ENCODE assay signal across 26 cellular contexts in the genomic region with DNA sequence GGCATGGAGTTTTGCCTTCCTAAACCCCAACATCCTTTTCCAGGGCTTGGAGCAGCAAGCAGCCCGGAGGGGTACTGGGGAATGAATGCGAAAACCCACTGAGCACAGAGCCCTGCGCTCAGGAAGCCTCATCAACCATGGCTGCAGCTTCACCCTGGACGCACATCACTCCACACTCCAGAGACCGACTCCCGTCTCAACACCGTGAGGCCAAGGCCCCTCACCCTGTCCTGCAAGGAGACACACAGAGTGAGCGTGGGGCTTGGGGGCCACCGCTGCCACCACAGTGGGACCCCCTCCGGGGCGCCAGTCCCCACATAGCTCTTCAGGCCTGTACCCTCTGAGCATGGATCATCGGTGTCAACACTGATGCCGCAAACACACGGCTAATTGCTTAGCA. TPM values are rescaled to one million over a fixed set of nuclear protein-coding genes. Genes with fewer than 3 reads are reported as not detected.
"Had no signal": no experiment of that assay in that cellular context is flagged by ENCODE, and none has a peak within 500 bp of the region (broad histone marks: within the 10 kb centered on the region; RNA-seq: fewer than 3 reads in every experiment).

No MANE protein-coding gene starts in this region.

- H3K9me3 Mint-ChIP-seq: activated B cell treated with CpG ODN at 0.5 μM for 24 hours; activated T-helper 1 cell treated with anti-CD3 and anti-CD28 coated beads, Interleukin-12 subunit alpha, Interleukin-12 subunit beta, Interleukin-2, Interleukin-4 antibody, amounts not matched to agents 30 ng/mL and 10 ng/mL and 1 ng/mL, durations not matched to agents 14 hours and 24 hours and 36 hours; effector memory CD8-positive, alpha-beta T cell; naive thymus-derived CD8-positive, alpha-beta T cell had no signal

- H3K9me3 ChIP-seq: ascending aorta, esophagus muscularis mucosa, left ventricle myocardium inferior, sigmoid colon, SJSA1 had no signal

- FAIRE-seq: colon, frontal cortex had no signal

- H3K27me3 Mint-ChIP-seq: activated B cell treated with CpG ODN at 0.5 μM for 24 hours; effector memory CD8-positive, alpha-beta T cell; naive thymus-derived CD8-positive, alpha-beta T cell had no signal

- H3K36me3 ChIP-seq: ascending aorta, brain microvascular endothelial cell, left ventricle myocardium inferior, sigmoid colon, SJSA1 had no signal

- H3K4me1 ChIP-seq: ascending aorta, parathyroid adenoma, SJSA1 had no signal

- H3K36me3 Mint-ChIP-seq: naive thymus-derived CD8-positive, alpha-beta T cell had no signal

- H3K27me3 ChIP-seq: ascending aorta, brain microvascular endothelial cell, dorsolateral prefrontal cortex, esophagus muscularis mucosa, hepatocyte, sigmoid colon, SJSA1 had no signal

- DNase-seq: activated B cell treated with CpG ODN at 0.5 μM for 24 hours; activated CD4-positive, alpha-beta T cell treated with anti-CD3 and anti-CD28 coated beads, Interleukin-2, amount 50 U/mL, for 1 hour; activated gamma-delta T cell; activated naive CD4-positive, alpha-beta T cell treated with anti-CD3 and anti-CD28 coated beads, Interleukin-2, amount 50 U/mL, for 16 hours; activated T-cell treated with anti-CD3 and anti-CD28 coated beads for 4 hours; brain microvascular endothelial cell; central memory CD4-positive, alpha-beta T cell; dorsolateral prefrontal cortex; effector memory CD8-positive, alpha-beta T cell; glutamatergic neuron; left ventricle myocardium inferior; naive thymus-derived CD8-positive, alpha-beta T cell; sigmoid colon; stimulated activated CD4-positive, alpha-beta T cell treated with anti-CD3 and anti-CD28 coated beads, Interleukin-15, amount 100 ng/mL, for 24 hours; stimulated activated CD8-positive, alpha-beta memory T cell treated with anti-CD3 and anti-CD28 coated beads, Interleukin-4, amount 100 ng/mL, for 48 hours; stimulated activated naive CD8-positive, alpha-beta T cell treated with anti-CD3 and anti-CD28 coated beads, Interleukin-15, Interleukin-2, amounts not matched to agents 100 U/mL and 50 U/mL, for 24 hours; T-helper 1 cell had no signal

- H3K4me3 ChIP-seq: ascending aorta, dorsolateral prefrontal cortex, esophagus muscularis mucosa, hepatocyte, left ventricle myocardium inferior, sigmoid colon, SJSA1, smooth muscle cell had no signal

- ATAC-seq: effector memory CD8-positive, alpha-beta T cell; naive thymus-derived CD8-positive, alpha-beta T cell; stimulated activated naive CD8-positive, alpha-beta T cell treated with anti-CD3 and anti-CD28 coated beads, Interleukin-15, Interleukin-2, amounts not matched to agents 100 U/mL and 50 U/mL, for 24 hours had no signal

- H3K27ac ChIP-seq: ascending aorta, brain microvascular endothelial cell, dorsolateral prefrontal cortex, esophagus muscularis mucosa, hepatocyte, left ventricle myocardium inferior, parathyroid adenoma, sigmoid colon, SJSA1 had no signal

- H3K4me3 Mint-ChIP-seq: activated B cell treated with CpG ODN at 0.5 μM for 24 hours; activated T-helper 1 cell treated with anti-CD3 and anti-CD28 coated beads, Interleukin-12 subunit alpha, Interleukin-12 subunit beta, Interleukin-2, Interleukin-4 antibody, amounts not matched to agents 30 ng/mL and 10 ng/mL and 1 ng/mL, durations not matched to agents 14 hours and 24 hours and 36 hours had no signal

- H3K27ac Mint-ChIP-seq: activated B cell treated with CpG ODN at 0.5 μM for 24 hours; activated T-helper 1 cell treated with anti-CD3 and anti-CD28 coated beads, Interleukin-12 subunit alpha, Interleukin-12 subunit beta, Interleukin-2, Interleukin-4 antibody, amounts not matched to agents 30 ng/mL and 10 ng/mL and 1 ng/mL, durations not matched to agents 14 hours and 24 hours and 36 hours had no signal

RNA-seq across cellular contexts. Expression of a gene that starts 41.9 kb away (rescaled TPM):
- total RNA-seq: ascending aorta had no signal
